In genomic region chr21:46443910-46444309, GRCh38 we compare ENCODE assay signal across 17 cellular contexts. TPM values are rescaled to one million over a fixed set of nuclear protein-coding genes. Genes with fewer than 3 reads are reported as not detected.
DNase-seq lines count a peak whose midpoint lies in the region; ATAC-seq and TF ChIP-seq lines count a peak whose summit lies in the region.
"Had no signal": no experiment of that assay in that cellular context is flagged by ENCODE, and none has a peak within 500 bp of the region (broad histone marks: within the 10 kb centered on the region; RNA-seq: fewer than 3 reads in every experiment).

No MANE protein-coding gene starts in this region.

- no peaks in the 10 kb centered on the region for H3K79me2 ChIP-seq in H9 (ENCODE audit: insufficient read depth, low read length)

- no peak overlapping the region for H3K4me2 ChIP-seq in H9 (ENCODE audit: insufficient read depth, insufficient read length, low read length)
- no peak overlapping the region for H3K4me2 ChIP-seq in neuronal stem cell (ENCODE audit: insufficient read depth, low read length, poor library complexity, severe bottlenecking)

- H2BK120ac ChIP-seq in H9 (ENCODE audit: low read depth, low read length, poor library complexity, severe bottlenecking) (no peak overlapping the region), neuronal stem cell (ENCODE audit: low read depth, low read length) (no peak overlapping the region)

- TF ChIP-seq CTCF in 22Rv1 (IDR thresholded peaks at IDR 0.05), result no peak
- TF ChIP-seq CTCF in H9 (conservative IDR thresholded peaks at IDR 0.05), result no peak
- no peak for TF ChIP-seq CTCF in endodermal cell (conservative IDR thresholded peaks at IDR 0.05)
- no peak for TF ChIP-seq CTCF in nephron progenitor cell (IDR thresholded peaks at IDR 0.05)

- no peak overlapping the region for H4K5ac ChIP-seq in H9 (ENCODE audit: insufficient read length, low read depth, low read length)

- H2BK15ac ChIP-seq in H9 (ENCODE audit: low read depth, low read length), result no peak overlapping the region
- H2BK15ac ChIP-seq in neuronal stem cell (ENCODE audit: low read length), result no peak overlapping the region

- H3K27ac ChIP-seq in 22Rv1 (0 out of 2 replicates have a peak overlapping the region, but pooled peaks have one; percentile 26), H9 (ENCODE audit: insufficient read length, low read depth, low read length) (no peak overlapping the region), endodermal cell (ENCODE audit: low read depth, low read length) (no peak overlapping the region), neuronal stem cell (replicated peaks; ENCODE audit: low read length) (no peak overlapping the region)
- H3K27ac ChIP-seq: WERI-Rb-1 had no signal

- H2BK5ac ChIP-seq in H9 (ENCODE audit: insufficient read length, low read length), result no peak overlapping the region
- H2BK5ac ChIP-seq in neuronal stem cell (ENCODE audit: low read length), result no peak overlapping the region

- H2AK5ac ChIP-seq in H9 (ENCODE audit: insufficient read length, low read length) (no peak overlapping the region), neuronal stem cell (ENCODE audit: low read depth, low read length) (no peak overlapping the region)

- no peak overlapping the region for H3K56ac ChIP-seq in H9 (ENCODE audit: insufficient read length, low read depth, low read length)

- no peaks in the 10 kb centered on the region for H3K23me2 ChIP-seq in H9 (ENCODE audit: insufficient read length, low read depth, low read length, poor library complexity, severe bottlenecking)

- H3K27me3 Mint-ChIP-seq in H9 (ENCODE audit: low read depth) (no peaks in the 10 kb centered on the region), endodermal cell (ENCODE audit: insufficient read depth) (no peaks in the 10 kb centered on the region), nephron progenitor cell (ENCODE audit: low read depth, poor library complexity) (peaks cover 3% of the 10 kb centered on the region)
- H3K27me3 Mint-ChIP-seq: naive B cell had no signal

- H3K23ac ChIP-seq in H9 (ENCODE audit: insufficient read length, low read depth, low read length) (no peak overlapping the region), neuronal stem cell (ENCODE audit: low read depth, low read length, poor library complexity) (no peak overlapping the region)

- H3K4ac ChIP-seq in H9 (ENCODE audit: low read depth, low read length) (no peak overlapping the region), neuronal stem cell (ENCODE audit: low read length) (no peak overlapping the region)

- no peaks in the 10 kb centered on the region for H4K20me1 ChIP-seq in H9 (ENCODE audit: control insufficient read depth, insufficient read depth, insufficient read length)

- H3K27me3 ChIP-seq in H9 (ENCODE audit: insufficient read depth, low read length) (no peaks in the 10 kb centered on the region), endodermal cell (ENCODE audit: control insufficient read depth, insufficient read depth, low read length, poor library complexity, severe bottlenecking) (no peaks in the 10 kb centered on the region), neuronal stem cell (ENCODE audit: control insufficient read depth in 3 of 3, insufficient read depth in 3 of 3, low read depth in 1 of 3, low read length in 3 of 3) (no peaks in the 10 kb centered on the region)

- ATAC-seq in HG02970 (IDR thresholded peaks at IDR 0.05; ENCODE audit: low FRiP score, unreplicated experiment) (no peak), GM21526 (IDR thresholded peaks at IDR 0.05; ENCODE audit: low FRiP score, unreplicated experiment) (no peak)

- H2AFZ ChIP-seq in H9 (ENCODE audit: low read length), result no peak overlapping the region
- no peak overlapping the region for H2AFZ ChIP-seq in neuronal stem cell (ENCODE audit: low read length)

- H3K36me3 Mint-ChIP-seq in H9 (ENCODE audit: insufficient read depth in 1 of 3, low read depth in 3 of 3), result peaks cover 48 to 79% (median 77%) of the 10 kb centered on the region in 3 experiments
- H3K36me3 Mint-ChIP-seq in endodermal cell (ENCODE audit: low read depth), result peaks cover 82% of the 10 kb centered on the region
- peaks cover 93% of the 10 kb centered on the region for H3K36me3 Mint-ChIP-seq in nephron progenitor cell (ENCODE audit: low read depth)

- H4K91ac ChIP-seq in H9 (ENCODE audit: insufficient read length, low read depth, low read length) (no peak overlapping the region), neuronal stem cell (ENCODE audit: low read depth, low read length, poor library complexity) (no peak overlapping the region)

- no peak overlapping the region for H3T11ph ChIP-seq in H9 (ENCODE audit: low read length)

- H4K8ac ChIP-seq in H9 (replicated peaks; ENCODE audit: insufficient read length, low read depth, low read length), result no peak overlapping the region
- no peak overlapping the region for H4K8ac ChIP-seq in neuronal stem cell (ENCODE audit: low read depth, low read length)

- no peak overlapping the region for H3K4me3 Mint-ChIP-seq in H9
- H3K4me3 Mint-ChIP-seq in endodermal cell, result no peak overlapping the region
- H3K4me3 Mint-ChIP-seq in nephron progenitor cell, result no peak overlapping the region
- H3K4me3 Mint-ChIP-seq: naive B cell had no signal

- H2BK12ac ChIP-seq in H9 (ENCODE audit: insufficient read length, low read depth, low read length) (no peak overlapping the region), neuronal stem cell (ENCODE audit: low read length) (no peak overlapping the region)

- DNase-seq in H9 (no peak), endodermal cell (no peak), nephron progenitor cell (no peak), neuronal stem cell (ENCODE audit: low spot score) (no peak)
- DNase-seq: activated gamma-delta T cell treated with Interleukin-2 at 50 U/mL for 16 hours; AML-193; Calu3; cortex of kidney; erythroblast; naive B cell; NCI-H1436; NK-92 treated with Interleukin-12 subunit alpha and Interleukin-12 subunit beta, amount 100 ng/mL, for 24 hours; stimulated activated CD4-positive, alpha-beta T cell treated with anti-CD3 and anti-CD28 coated beads, Interleukin-1b, Interleukin-23, amount 100 ng/mL, for 48 hours; WERI-Rb-1 had no signal

- no peak overlapping the region for H3K4me3 ChIP-seq in endodermal cell (ENCODE audit: low read length)
- H3K4me3 ChIP-seq in neuronal stem cell (ENCODE audit: low read length in 2 of 2), result no peak overlapping the region

- H3K27ac Mint-ChIP-seq in H9 (peak overlapping the region in 2 of 3 experiments; percentile 92 to 94; a peak in 4 of 7 replicates), endodermal cell (peak overlapping the region; percentile 13), nephron progenitor cell (peak overlapping the region; percentile 95)

- H3K18ac ChIP-seq in H9 (ENCODE audit: insufficient read length, low read depth, low read length) (no peak overlapping the region), neuronal stem cell (ENCODE audit: low read length) (no peak overlapping the region)

- no peak overlapping the region for H3K14ac ChIP-seq in H9 (ENCODE audit: insufficient read depth, low read length)
- H3K14ac ChIP-seq in neuronal stem cell (ENCODE audit: low read length), result no peak overlapping the region

- H3K9me3 ChIP-seq in H9 (ENCODE audit: control insufficient read depth, low read depth, low read length) (no peaks in the 10 kb centered on the region), endodermal cell (ENCODE audit: control insufficient read depth, low read length) (peaks cover 15% of the 10 kb centered on the region), neuronal stem cell (replicated peaks in 1 of 2; ENCODE audit: control insufficient read depth in 2 of 2, insufficient read depth in 1 of 2, low read depth in 1 of 2, low read length in 2 of 2) (peaks cover 4 to 11% of the 10 kb centered on the region in 2 donors)

- no peak overlapping the region for H3K9ac ChIP-seq in H9 (ENCODE audit: extremely low read depth, insufficient read length, low read length)
- H3K9ac ChIP-seq in endodermal cell (ENCODE audit: extremely low read depth, low read length, poor library complexity, severe bottlenecking), result no peak overlapping the region
- H3K9ac ChIP-seq in neuronal stem cell (ENCODE audit: low read depth, low read length, poor library complexity), result no peak overlapping the region

- peaks cover 6 to 7% of the 10 kb centered on the region in 2 experiments for H3K4me1 Mint-ChIP-seq in H9
- H3K4me1 Mint-ChIP-seq in endodermal cell, result no peaks in the 10 kb centered on the region
- peaks cover 8% of the 10 kb centered on the region for H3K4me1 Mint-ChIP-seq in nephron progenitor cell

- H3K79me1 ChIP-seq in H9 (ENCODE audit: insufficient read depth, low read depth, low read length, poor library complexity, severe bottlenecking) (no peaks in the 10 kb centered on the region), neuronal stem cell (ENCODE audit: low read depth, low read length) (no peaks in the 10 kb centered on the region)

- no peaks in the 10 kb centered on the region for H3K4me1 ChIP-seq in H9 (ENCODE audit: insufficient read depth, low read length)
- no peaks in the 10 kb centered on the region for H3K4me1 ChIP-seq in endodermal cell (ENCODE audit: control insufficient read depth, insufficient read depth, low read length)
- no peaks in the 10 kb centered on the region for H3K4me1 ChIP-seq in neuronal stem cell (ENCODE audit: control insufficient read depth in 2 of 2, insufficient read depth in 1 of 2, low read depth in 1 of 2, low read length in 2 of 2)

- H3K36me3 ChIP-seq in endodermal cell (ENCODE audit: control insufficient read depth, insufficient read depth, low read length) (peaks cover 85% of the 10 kb centered on the region), neuronal stem cell (replicated peaks in 1 of 2; ENCODE audit: control insufficient read depth in 2 of 2, insufficient read depth in 2 of 2, low read length in 2 of 2) (peaks cover 39 to 92% of the 10 kb centered on the region in 2 donors)

- WGBS in H9 (ENCODE audit: extremely low coverage, insufficient read length, low lambda C conversion rate), result no CpG with 5 or more reads among the region's 8 CpGs
- WGBS in endodermal cell (ENCODE audit: insufficient coverage in 1 of 2, insufficient read length in 1 of 2), 2 experiments, result 92 to 93% methylated on average over 8 of the region's 8 CpGs
- WGBS in neuronal stem cell (ENCODE audit: extremely low coverage in 2 of 2, insufficient read length in 2 of 2, insufficient replicate concordance in 1 of 2), 2 donors, result no CpG with 5 or more reads among the region's 8 CpGs

- H2BK20ac ChIP-seq in H9 (ENCODE audit: low read depth, low read length, poor library complexity, severe bottlenecking), result no peak overlapping the region

- H3K9me3 Mint-ChIP-seq in H9, result peaks cover 6 to 9% of the 10 kb centered on the region in 2 experiments
- H3K9me3 Mint-ChIP-seq in endodermal cell, result peaks cover 26% of the 10 kb centered on the region
- H3K9me3 Mint-ChIP-seq in nephron progenitor cell, result peaks cover 25% of the 10 kb centered on the region

RNA-seq across cellular contexts. Expression of gene DIP2A, which starts 14.8 kb away (rescaled TPM):
- 23.0 and 25.2 TPM in 2 replicates for total RNA-seq in H9 (2021)
- 10 to 100 TPM; 51.0 to 52.2 TPM for total RNA-seq in endodermal cell
- polyA plus RNA-seq in endodermal cell (2013, experiment 1 of 2), result 41.5 TPM
- polyA plus RNA-seq in endodermal cell (2013, experiment 2 of 2), result 38.8 TPM
- 24.0 TPM for polyA plus RNA-seq in neuronal stem cell (2013, experiment 1 of 2)
- polyA plus RNA-seq in neuronal stem cell (2013, experiment 2 of 2), result 24.5 TPM

Comparison
In these comparisons a context has a peak if more than half of its experiments do, and no peak if none do; other contexts are left out.
1. H3K27ac Mint-ChIP-seq: peak in every context shown above with its lines; median percentile 95 in nephron progenitor cell; 93 in H9; 13 in endodermal cell.